ENCODE assay signal across 8 cellular contexts in the genomic region with DNA sequence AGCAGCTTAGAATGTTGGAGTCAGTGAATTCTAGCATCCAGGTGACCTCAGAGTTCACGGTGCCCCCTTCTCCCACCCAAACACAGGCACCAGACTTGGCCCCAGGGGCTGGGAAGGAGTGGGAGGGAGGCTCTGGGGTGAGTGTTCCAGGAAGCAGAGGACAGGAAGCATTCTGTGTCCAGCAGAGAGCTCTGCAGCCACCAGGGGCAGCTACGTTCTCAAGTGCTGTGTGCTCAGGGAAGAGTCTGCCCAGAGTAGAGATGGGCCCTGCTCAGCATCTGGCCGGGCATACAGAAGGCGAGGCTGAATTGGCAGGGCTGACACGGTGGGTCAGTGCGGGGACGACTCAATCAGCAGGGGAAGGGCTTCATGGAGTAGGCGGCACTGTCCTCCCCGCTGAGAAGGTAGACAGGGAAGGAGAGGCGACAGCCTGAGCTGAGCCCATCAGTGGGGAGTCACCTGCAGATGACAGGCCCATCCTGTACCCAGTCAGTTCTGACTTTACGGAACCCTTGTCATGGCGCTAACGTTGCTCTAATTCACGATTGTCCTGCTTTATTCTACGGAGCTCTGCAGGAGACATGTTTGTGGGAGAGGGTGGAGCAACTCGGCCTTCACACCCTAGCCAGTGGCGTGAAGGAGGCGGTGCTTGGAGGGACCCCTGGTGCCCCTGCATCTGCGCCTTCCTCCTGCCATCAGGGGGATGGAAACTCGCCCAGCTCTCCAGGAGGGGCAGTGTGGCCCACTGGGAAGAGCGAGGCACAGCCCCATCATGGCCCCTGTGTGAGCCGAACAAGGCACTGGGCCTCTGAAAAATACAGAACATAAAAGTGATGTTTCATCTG.
DNase-seq lines count a peak whose midpoint lies in the region; FAIRE-seq and TF ChIP-seq lines count a peak whose summit lies in the region.

No MANE protein-coding gene starts in this region.

- H3K4me1 ChIP-seq in adrenal gland (replicated peaks in 1 of 2) (no peaks in the 10 kb centered on the region), prostate gland (replicated peaks) (no peaks in the 10 kb centered on the region)

- FAIRE-seq in RCC 7860 (lab: Jason Lieb, UNC) = no peak

- intact Hi-C loops in adrenal gland (cut with DNase I) = no loop called here
- intact Hi-C loops in prostate gland (cut with DNase I) = no loop called here

- TF ChIP-seq CTCF in AG09309 (IDR thresholded peaks at IDR 0.05; ENCODE audit: control insufficient read depth, insufficient read depth, low read depth, low read length, missing control alignments) (peak; percentile 49), adrenal gland (IDR thresholded peaks at IDR 0.05) (peak in 4 of 6 experiments; percentile 9 to 31 (median 20)), prostate gland (IDR thresholded peaks at IDR 0.05) (no peak)

- DNase-seq in AG09309 (ENCODE audit: low read depth) = no peak
- DNase-seq in HK-2 (ENCODE audit: unreplicated experiment) = peak; percentile 16
- peak in 1 of 7 donors; percentile 10 for DNase-seq in adrenal gland
- peak; percentile 25 for DNase-seq in iris pigment epithelial cell (ENCODE audit: low read depth)
- no peak for DNase-seq in prostate gland (ENCODE audit: low spot score)
- DNase-seq in T-helper 2 cell = no peak
- no peak for DNase-seq in activated CD4-positive, alpha-beta T cell treated with anti-CD3 and anti-CD28 coated beads, Interleukin-2, amount 50 U/mL, for 48 hours
- no peak for DNase-seq in RCC 7860 (ENCODE audit: low spot score)

- WGBS in adrenal gland, 4 donors = 74 to 80% (median 79%) methylated on average over 19 to 22 of the region's 22 CpGs
- 78% methylated on average over 22 of the region's 22 CpGs for WGBS in prostate gland

- H3K27me3 ChIP-seq in adrenal gland (no peaks in the 10 kb centered on the region), prostate gland (replicated peaks; ENCODE audit: insufficient read depth) (no peaks in the 10 kb centered on the region)

- H3K9me3 ChIP-seq in adrenal gland (replicated peaks in 1 of 3) = no peaks in the 10 kb centered on the region
- no peaks in the 10 kb centered on the region for H3K9me3 ChIP-seq in prostate gland

- H3K4me3 ChIP-seq in AG09309 (ENCODE audit: control insufficient read depth, low read depth, low read length) (no peak overlapping the region), adrenal gland (no peak overlapping the region), prostate gland (no peak overlapping the region)

- H3K36me3 ChIP-seq in adrenal gland (replicated peaks in 1 of 2) = no peaks in the 10 kb centered on the region
- H3K36me3 ChIP-seq in prostate gland = no peaks in the 10 kb centered on the region

- TF ChIP-seq POLR2A in adrenal gland (IDR thresholded peaks at IDR 0.05) (no peak), prostate gland (IDR thresholded peaks at IDR 0.05) (no peak)

- no peak overlapping the region for H3K27ac ChIP-seq in adrenal gland
- no peak overlapping the region for H3K27ac ChIP-seq in prostate gland

Comparison
In these comparisons a context has a peak if more than half of its experiments do, and no peak if none do; other contexts are left out.
1. DNase-seq: peak in HK-2 (single experiment) and iris pigment epithelial cell (single experiment); none in AG09309 (single experiment), prostate gland (single experiment), T-helper 2 cell (0 of 5), activated CD4-positive, alpha-beta T cell treated with anti-CD3 and anti-CD28 coated beads, Interleukin-2, amount 50 U/mL, for 48 hours (0 of 2) and RCC 7860 (single experiment).
2. CTCF ChIP-seq: peak in AG09309 (single experiment) and adrenal gland (4 of 6); none in prostate gland (0 of 4).